8 cellular contexts compared by ENCODE assay signal in genomic region chr10:73096452-73097304, GRCh38. TPM values are rescaled to one million over a fixed set of nuclear protein-coding genes. Genes with fewer than 3 reads are reported as not detected.
DNase-seq lines count a peak whose midpoint lies in the region; ATAC-seq and TF ChIP-seq lines count a peak whose summit lies in the region.

Gene P4HA1 (minus strand): TSS chr10:73096866. CDS start chr10:73074883, 21,983 bp downstream.

- H3K9me3 Mint-ChIP-seq in activated T-cell treated with anti-CD3 and anti-CD28 coated beads, Interleukin-2, amount 50 U/mL, for 24 hours = no peaks in the 10 kb centered on the region

- DNase-seq in DMS79 treated with DMSO at 0.1 percent for 48 hours (lab: John Stamatoyannopoulos, UW) (peak; percentile 70), KG1 (lab: John Stamatoyannopoulos, UW) (peak; percentile 92), erythroblast (lab: John Stamatoyannopoulos, UW) (peak; percentile 97 to 98)
- DNase-seq in activated T-cell treated with anti-CD3 and anti-CD28 coated beads, Interleukin-2, amount 50 U/mL, for 24 hours = peak; percentile 99
- peak; percentile 97 to 100 for DNase-seq in stimulated activated CD8-positive, alpha-beta memory T cell treated with anti-CD3 and anti-CD28 coated beads, Interleukin-7, amount 100 ng/mL, for 4 hours (ENCODE audit: low read depth in 2 of 2)

- no peaks in the 10 kb centered on the region for H3K27me3 Mint-ChIP-seq in activated T-cell treated with anti-CD3 and anti-CD28 coated beads, Interleukin-2, amount 50 U/mL, for 24 hours

- peak; percentile 94 for TF ChIP-seq POLR2A in erythroblast (IDR thresholded peaks at IDR 0.05; ENCODE audit: low read length)

- H3K36me3 ChIP-seq in muscle layer of duodenum (ENCODE audit: control insufficient read depth in 1 of 2, insufficient read depth in 2 of 2, low read length in 2 of 2) = peaks cover 0 to 11% of the 10 kb centered on the region in 2 donors

- H3K27me3 ChIP-seq in muscle layer of duodenum (ENCODE audit: low read depth, low read length) = no peaks in the 10 kb centered on the region

- H3K27ac ChIP-seq in muscle layer of duodenum (ENCODE audit: low read length) = peak within 1 kb of the TSS; percentile 95

- no peaks in the 10 kb centered on the region for H3K9me3 ChIP-seq in muscle layer of duodenum (ENCODE audit: control insufficient read depth in 1 of 2, low read length in 2 of 2)

- H3K4me3 Mint-ChIP-seq in activated T-cell treated with anti-CD3 and anti-CD28 coated beads, Interleukin-2, amount 50 U/mL, for 24 hours = peak within 1 kb of the TSS; percentile 87

- peak within 1 kb of the TSS; percentile 89 to 90 for H3K4me3 ChIP-seq in muscle layer of duodenum (ENCODE audit: low read depth in 1 of 2, low read length in 2 of 2)

- ATAC-seq in GM21723 (IDR thresholded peaks at IDR 0.05; ENCODE audit: unreplicated experiment) = peak; percentile 87

- peaks cover 38% of the 10 kb centered on the region for H3K36me3 Mint-ChIP-seq in activated T-cell treated with anti-CD3 and anti-CD28 coated beads, Interleukin-2, amount 50 U/mL, for 24 hours (ENCODE audit: low read depth)

- H3K27ac Mint-ChIP-seq in activated T-cell treated with anti-CD3 and anti-CD28 coated beads, Interleukin-2, amount 50 U/mL, for 24 hours = peak within 1 kb of the TSS; percentile 97

- H3K4me1 Mint-ChIP-seq in activated T-cell treated with anti-CD3 and anti-CD28 coated beads, Interleukin-2, amount 50 U/mL, for 24 hours (ENCODE audit: low read depth) = peaks cover 35% of the 10 kb centered on the region

- peaks cover 10% of the 10 kb centered on the region in 2 donors for H3K4me1 ChIP-seq in muscle layer of duodenum (ENCODE audit: control insufficient read depth in 1 of 2, insufficient read depth in 2 of 2, low read length in 2 of 2)

TF ChIP-seq in PFSK-1, 5 proteins besides CTCF, POLR2A, EP300 and RAD21:
- TF ChIP-seq TAF1 (IDR thresholded peaks at IDR 0.05; ENCODE audit: borderline replicate concordance, insufficient read depth, low read length) (peak; percentile 95), POLR2AphosphoS5 (IDR thresholded peaks at IDR 0.05; ENCODE audit: low read depth, low read length) (peak; percentile 98), FOXP2 (optimal IDR thresholded peaks at IDR 0.05; ENCODE audit: borderline replicate concordance, extremely low read depth, extremely low read length, insufficient read depth) (peak; percentile 49), SIN3A (IDR thresholded peaks at IDR 0.05; ENCODE audit: borderline replicate concordance, insufficient read depth, low read length) (no peak; the same call in 1 of the 2 replicates)
- TF ChIP-seq, protein P1, sequence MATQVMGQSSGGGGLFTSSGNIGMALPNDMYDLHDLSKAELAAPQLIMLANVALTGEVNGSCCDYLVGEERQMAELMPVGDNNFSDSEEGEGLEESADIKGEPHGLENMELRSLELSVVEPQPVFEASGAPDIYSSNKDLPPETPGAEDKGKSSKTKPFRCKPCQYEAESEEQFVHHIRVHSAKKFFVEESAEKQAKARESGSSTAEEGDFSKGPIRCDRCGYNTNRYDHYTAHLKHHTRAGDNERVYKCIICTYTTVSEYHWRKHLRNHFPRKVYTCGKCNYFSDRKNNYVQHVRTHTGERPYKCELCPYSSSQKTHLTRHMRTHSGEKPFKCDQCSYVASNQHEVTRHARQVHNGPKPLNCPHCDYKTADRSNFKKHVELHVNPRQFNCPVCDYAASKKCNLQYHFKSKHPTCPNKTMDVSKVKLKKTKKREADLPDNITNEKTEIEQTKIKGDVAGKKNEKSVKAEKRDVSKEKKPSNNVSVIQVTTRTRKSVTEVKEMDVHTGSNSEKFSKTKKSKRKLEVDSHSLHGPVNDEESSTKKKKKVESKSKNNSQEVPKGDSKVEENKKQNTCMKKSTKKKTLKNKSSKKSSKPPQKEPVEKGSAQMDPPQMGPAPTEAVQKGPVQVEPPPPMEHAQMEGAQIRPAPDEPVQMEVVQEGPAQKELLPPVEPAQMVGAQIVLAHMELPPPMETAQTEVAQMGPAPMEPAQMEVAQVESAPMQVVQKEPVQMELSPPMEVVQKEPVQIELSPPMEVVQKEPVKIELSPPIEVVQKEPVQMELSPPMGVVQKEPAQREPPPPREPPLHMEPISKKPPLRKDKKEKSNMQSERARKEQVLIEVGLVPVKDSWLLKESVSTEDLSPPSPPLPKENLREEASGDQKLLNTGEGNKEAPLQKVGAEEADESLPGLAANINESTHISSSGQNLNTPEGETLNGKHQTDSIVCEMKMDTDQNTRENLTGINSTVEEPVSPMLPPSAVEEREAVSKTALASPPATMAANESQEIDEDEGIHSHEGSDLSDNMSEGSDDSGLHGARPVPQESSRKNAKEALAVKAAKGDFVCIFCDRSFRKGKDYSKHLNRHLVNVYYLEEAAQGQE (IDR thresholded peaks at IDR 0.05; ENCODE audit: insufficient read depth in 1 of 2, low read depth in 2 of 2, low read length in 2 of 2) = peak in 1 of 2 experiments; percentile 61; a peak in 2 of 4 replicates

RNA-seq across cellular contexts. Expression of gene P4HA1, which starts in this region (rescaled TPM):
- 13.7 TPM for polyA plus RNA-seq in PFSK-1 (2012; ENCODE audit: insufficient read length, low read depth)

Comparison
In these comparisons a context has a peak if more than half of its experiments do, and no peak if none do; other contexts are left out.
1. Peak in every context shown above with its lines: DNase-seq, ATAC-seq, H3K4me3 ChIP-seq and H3K27ac ChIP-seq.